ENCODE assay signal across 17 cellular contexts in the genomic region with DNA sequence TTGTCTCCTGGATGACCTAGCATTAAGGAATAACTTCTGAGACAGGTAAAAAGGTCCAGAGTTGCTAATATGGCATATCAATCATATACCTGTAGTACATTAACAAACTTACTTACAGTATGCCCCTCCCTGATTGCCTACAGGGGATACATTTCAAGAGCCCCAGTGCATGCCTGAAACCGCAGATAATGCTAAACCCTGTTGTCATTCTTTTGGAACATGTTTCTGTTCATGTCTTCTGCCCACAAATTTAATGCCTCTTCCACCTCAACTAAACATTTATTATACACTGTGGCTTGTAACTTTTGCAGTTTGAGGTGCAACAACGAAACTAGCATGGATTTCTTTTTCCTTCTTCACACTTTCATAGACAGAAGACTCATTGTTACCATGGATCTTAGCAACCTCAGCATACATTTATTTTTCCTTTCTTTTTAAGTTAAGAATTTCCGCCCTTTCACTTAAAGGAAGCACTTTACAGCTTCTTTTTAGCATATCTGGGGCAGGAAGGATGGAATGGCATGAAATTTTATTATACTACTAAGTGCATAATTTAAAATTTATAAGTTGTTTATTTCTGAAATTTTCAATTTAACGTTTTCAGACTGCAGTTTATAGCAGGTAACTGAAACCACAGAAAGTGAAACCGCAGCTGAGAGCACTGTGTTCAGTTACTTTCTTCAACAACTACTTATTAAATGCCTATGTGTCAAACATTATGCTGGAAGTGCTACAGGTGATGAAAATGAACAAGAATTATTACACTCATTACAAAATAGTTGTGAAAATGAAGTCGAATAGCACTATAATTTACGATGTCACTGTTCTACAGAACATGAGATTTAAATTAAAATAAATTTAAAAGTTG. TPM values are rescaled to one million over a fixed set of nuclear protein-coding genes. Genes with fewer than 3 reads are reported as not detected.
DNase-seq lines count a peak whose midpoint lies in the region; ATAC-seq, FAIRE-seq and TF ChIP-seq lines count a peak whose summit lies in the region.
"Had no signal": no experiment of that assay in that cellular context is flagged by ENCODE, and none has a peak within 500 bp of the region (broad histone marks: within the 10 kb centered on the region; RNA-seq: fewer than 3 reads in every experiment).

No MANE protein-coding gene starts in this region.

- H3K27me3 Mint-ChIP-seq in activated CD4-positive, alpha-beta memory T cell treated with anti-CD3 and anti-CD28 coated beads for 36 hours: peaks cover 12% of the 10 kb centered on the region
- H3K27me3 Mint-ChIP-seq in effector memory CD8-positive, alpha-beta T cell: peaks cover 17 to 25% of the 10 kb centered on the region in 2 donors
- no peaks in the 10 kb centered on the region for H3K27me3 Mint-ChIP-seq in activated T-cell treated with anti-CD3 and anti-CD28 coated beads, Interleukin-2, amount 50 U/mL, for 72 hours (ENCODE audit: low read depth)

- TF ChIP-seq CTCF in HCT116 (IDR thresholded peaks at IDR 0.05 in 2 of 3, conservative IDR thresholded peaks at IDR 0.05 in 1 of 3; ENCODE audit: borderline replicate concordance in 1 of 3, insufficient read depth in 1 of 3, low read depth in 2 of 3, low read length in 2 of 3): no peak
- TF ChIP-seq CTCF in GM12878 (IDR thresholded peaks at IDR 0.05 in 2 of 3, conservative IDR thresholded peaks at IDR 0.05 in 1 of 3; ENCODE audit: control insufficient read depth in 2 of 3, extremely low read depth in 1 of 3, insufficient read depth in 1 of 3, low read depth in 3 of 3, low read length in 3 of 3): no peak

- H3K36me3 ChIP-seq in HCT116 (ENCODE audit: control insufficient read depth in 1 of 2, insufficient read depth in 2 of 2, low read length in 2 of 2): no peaks in the 10 kb centered on the region
- H3K36me3 ChIP-seq in GM12878 (ENCODE audit: control insufficient read depth in 2 of 2, insufficient read depth in 2 of 2, low read length in 1 of 2): no peaks in the 10 kb centered on the region

- no peaks in the 10 kb centered on the region for H3K4me1 ChIP-seq in HCT116 (ENCODE audit: control insufficient read depth in 1 of 2, insufficient read depth in 2 of 2, low read length in 2 of 2)
- H3K4me1 ChIP-seq in GM12878 (ENCODE audit: control insufficient read depth, insufficient read depth, low read length): no peaks in the 10 kb centered on the region
- H3K4me1 ChIP-seq: testis had no signal

- POLR2A ChIA-PET in HCT116 (lab: Charles Lee): no interaction called here
- POLR2A ChIA-PET in GM12878 (lab: Charles Lee): no interaction called here
- POLR2A ChIA-PET in activated CD4-positive, alpha-beta memory T cell treated with anti-CD3 and anti-CD28 coated beads for 36 hours (lab: Charles Lee): no interaction called here

- no peak for FAIRE-seq in GM12878 (lab: Jason Lieb, UNC)

- no peaks in the 10 kb centered on the region for H3K36me3 Mint-ChIP-seq in activated CD4-positive, alpha-beta memory T cell treated with anti-CD3 and anti-CD28 coated beads for 36 hours
- no peaks in the 10 kb centered on the region for H3K36me3 Mint-ChIP-seq in effector memory CD8-positive, alpha-beta T cell (ENCODE audit: insufficient read depth)
- H3K36me3 Mint-ChIP-seq in activated T-cell treated with anti-CD3 and anti-CD28 coated beads, Interleukin-2, amount 50 U/mL, for 72 hours (ENCODE audit: insufficient read depth in 2 of 2): no peaks in the 10 kb centered on the region

- in situ Hi-C loops in GM12878 (cut with MboI): no loop called here

- H3K9me3 ChIP-seq in HCT116 (ENCODE audit: control insufficient read depth in 1 of 2, insufficient read depth in 1 of 2, low read depth in 1 of 2, low read length in 2 of 2) (no peaks in the 10 kb centered on the region), GM12878 (replicated peaks; ENCODE audit: control insufficient read depth, insufficient read depth, low read length) (no peaks in the 10 kb centered on the region)
- H3K9me3 ChIP-seq: testis had no signal

- BruUV-seq in HCT116 (replicated peaks; lab: Mats Ljungman, UMichigan) (no TSS peak), GM12878 (replicated peaks; lab: Mats Ljungman, UMichigan) (no TSS peak)

- TF ChIP-seq POLR2A in HCT116 (IDR thresholded peaks at IDR 0.05; ENCODE audit: borderline replicate concordance, extremely low read depth, insufficient read depth, insufficient read length) (no peak), GM12878 (IDR thresholded peaks at IDR 0.05; ENCODE audit: low read depth, low read length) (no peak)

- H3K27ac Mint-ChIP-seq in activated CD4-positive, alpha-beta memory T cell treated with anti-CD3 and anti-CD28 coated beads for 36 hours: no peak overlapping the region
- H3K27ac Mint-ChIP-seq in effector memory CD8-positive, alpha-beta T cell: no peak overlapping the region
- H3K27ac Mint-ChIP-seq in activated T-cell treated with anti-CD3 and anti-CD28 coated beads, Interleukin-2, amount 50 U/mL, for 72 hours: no peak overlapping the region
- H3K27ac Mint-ChIP-seq: activated naive CD4-positive, alpha-beta T cell treated with anti-CD3 and anti-CD28 coated beads for 36 hours had no signal

- ATAC-seq in GM19025 (IDR thresholded peaks at IDR 0.05; ENCODE audit: low read depth, unreplicated experiment) (peak; percentile 85), HCT116 (no peak), HG03439 (IDR thresholded peaks at IDR 0.05; ENCODE audit: unreplicated experiment) (peak; percentile 74), GM12878 (peak; percentile 69)
- no peak for ATAC-seq in effector memory CD8-positive, alpha-beta T cell (replicated peaks)
- ATAC-seq in activated T-cell treated with anti-CD3 and anti-CD28 coated beads, Interleukin-2, amount 50 U/mL, for 72 hours (replicated peaks in 1 of 2): no peak

- RAD21 ChIA-PET in HCT116 (lab: Charles Lee; ENCODE audit: low non-redundant PET in 1 of 2, low total read pairs in 2 of 2, uncharacterized antibody in 2 of 2, unreplicated experiment in 2 of 2) (no interaction called here), GM12878 (lab: Charles Lee; ENCODE audit: unreplicated experiment) (interaction anchor here (1.6 kb wide), 1 partner anchor 30 kb away, joined by 3 read pairs; no protein-coding TSS in a partner anchor)

- H3K79me2 ChIP-seq in HCT116 (ENCODE audit: insufficient read depth, low read length) (no peaks in the 10 kb centered on the region), GM12878 (ENCODE audit: control insufficient read depth, insufficient read depth, low read length) (no peaks in the 10 kb centered on the region)

- TF ChIP-seq EP300 in GM12878 (IDR thresholded peaks at IDR 0.05; ENCODE audit: borderline replicate concordance in 1 of 2, control insufficient read depth in 1 of 2, low read depth in 2 of 2, low read length in 2 of 2): no peak

- H3K27ac ChIP-seq in HCT116 (ENCODE audit: low read depth, low read length) (no peak overlapping the region), GM12878 (ENCODE audit: control insufficient read depth, insufficient read depth) (no peak overlapping the region)
- H3K27ac ChIP-seq: C4-2B, testis had no signal

- H3K4me3 ChIP-seq in HCT116 (replicated peaks in 1 of 2; ENCODE audit: low read depth in 1 of 2, low read length in 2 of 2): no peak overlapping the region
- 0 out of 2 replicates have a peak overlapping the region, but pooled peaks have one; percentile 1 for H3K4me3 ChIP-seq in GM12878
- H3K4me3 ChIP-seq: testis had no signal

- H3K27me3 ChIP-seq in HCT116 (ENCODE audit: insufficient read depth, low read length): no peaks in the 10 kb centered on the region
- H3K27me3 ChIP-seq in GM12878 (replicated peaks in 1 of 2; ENCODE audit: control insufficient read depth in 2 of 2, insufficient read depth in 2 of 2, low read length in 1 of 2): no peaks in the 10 kb centered on the region
- H3K27me3 ChIP-seq: testis had no signal

- H3K4me3 Mint-ChIP-seq in activated CD4-positive, alpha-beta memory T cell treated with anti-CD3 and anti-CD28 coated beads for 36 hours: no peak overlapping the region
- no peak overlapping the region for H3K4me3 Mint-ChIP-seq in effector memory CD8-positive, alpha-beta T cell
- no peak overlapping the region for H3K4me3 Mint-ChIP-seq in activated T-cell treated with anti-CD3 and anti-CD28 coated beads, Interleukin-2, amount 50 U/mL, for 72 hours
- H3K4me3 Mint-ChIP-seq: activated naive CD4-positive, alpha-beta T cell treated with anti-CD3 and anti-CD28 coated beads for 36 hours; neural crest cell had no signal

- H3K4me2 ChIP-seq in HCT116 (ENCODE audit: low read length): no peak overlapping the region
- peak overlapping the region; percentile 50 for H3K4me2 ChIP-seq in GM12878 (ENCODE audit: control insufficient read depth, insufficient read depth)

- no peaks in the 10 kb centered on the region for H3K9me3 Mint-ChIP-seq in activated CD4-positive, alpha-beta memory T cell treated with anti-CD3 and anti-CD28 coated beads for 36 hours
- H3K9me3 Mint-ChIP-seq in effector memory CD8-positive, alpha-beta T cell: no peaks in the 10 kb centered on the region
- H3K9me3 Mint-ChIP-seq in activated T-cell treated with anti-CD3 and anti-CD28 coated beads, Interleukin-2, amount 50 U/mL, for 72 hours: no peaks in the 10 kb centered on the region
- H3K9me3 Mint-ChIP-seq: activated naive CD4-positive, alpha-beta T cell treated with anti-CD3 and anti-CD28 coated beads for 36 hours; neural crest cell had no signal

- H3K4me1 Mint-ChIP-seq in activated CD4-positive, alpha-beta memory T cell treated with anti-CD3 and anti-CD28 coated beads for 36 hours (ENCODE audit: low read depth): peaks cover 3% of the 10 kb centered on the region
- no peaks in the 10 kb centered on the region for H3K4me1 Mint-ChIP-seq in effector memory CD8-positive, alpha-beta T cell (ENCODE audit: low read depth in 2 of 2)
- no peaks in the 10 kb centered on the region for H3K4me1 Mint-ChIP-seq in activated T-cell treated with anti-CD3 and anti-CD28 coated beads, Interleukin-2, amount 50 U/mL, for 72 hours (ENCODE audit: low read depth)

- no peaks in the 10 kb centered on the region for H3K9me2 ChIP-seq in HCT116 (ENCODE audit: insufficient read depth)

- H3K9ac ChIP-seq in HCT116 (ENCODE audit: low read length): no peak overlapping the region
- H3K9ac ChIP-seq in GM12878 (ENCODE audit: control insufficient read depth, insufficient read depth, low read length): no peak overlapping the region

- intact Hi-C loops in HCT116 (cut with micrococcal nuclease): no loop called here
- intact Hi-C loops in GM12878 (cut with micrococcal nuclease; ENCODE audit: unreplicated experiment): no loop called here
- intact Hi-C loops in activated CD4-positive, alpha-beta memory T cell treated with anti-CD3 and anti-CD28 coated beads for 36 hours (cut with micrococcal nuclease): no loop called here

- H4K20me1 ChIP-seq in HCT116 (ENCODE audit: insufficient read depth) (no peaks in the 10 kb centered on the region), GM12878 (ENCODE audit: control insufficient read depth, insufficient read depth) (no peaks in the 10 kb centered on the region)

- 20% methylated on average over 7 of the region's 7 CpGs for WGBS in GM12878 (ENCODE audit: insufficient coverage, insufficient replicate concordance, low lambda C conversion rate, missing lambda C conversion rate)

- no peak for DNase-seq in HCT116 (ENCODE audit: low read depth, low spot score)
- no peak for DNase-seq in GM12878 (ENCODE audit: low read depth, low spot score)
- no peak for DNase-seq in activated CD4-positive, alpha-beta memory T cell treated with anti-CD3 and anti-CD28 coated beads for 36 hours
- DNase-seq in effector memory CD8-positive, alpha-beta T cell: no peak
- no peak for DNase-seq in NCI-H1105 treated with DMSO at 0.1 percent for 48 hours (lab: John Stamatoyannopoulos, UW)
- DNase-seq in activated T-cell treated with anti-CD3 and anti-CD28 coated beads, Interleukin-2, amount 50 U/mL, for 72 hours: no peak
- DNase-seq: activated naive CD4-positive, alpha-beta T cell treated with anti-CD3 and anti-CD28 coated beads for 36 hours; GF-D8; hypothalamus; KG1; testis had no signal

- SMC1A ChIA-PET in GM12878 (lab: Charles Lee; ENCODE audit: uncharacterized antibody, unreplicated experiment): interaction anchor here (0.8 kb wide), 2 partner anchors 21 to 102 kb away, joined by 3 read pairs; no protein-coding TSS in a partner anchor

- no peak for TF ChIP-seq RAD21 in HCT116 (IDR thresholded peaks at IDR 0.05; ENCODE audit: low read depth)
- TF ChIP-seq RAD21 in GM12878 (IDR thresholded peaks at IDR 0.05; ENCODE audit: insufficient read depth, low read depth, low read length): no peak

- H2AFZ ChIP-seq in HCT116 (ENCODE audit: low read depth, low read length, poor library complexity, severe bottlenecking) (peak overlapping the region; percentile 71), GM12878 (ENCODE audit: control insufficient read depth, low read depth, low read length) (peak overlapping the region; percentile 63)

- CTCF ChIA-PET in HCT116 (lab: Charles Lee): no interaction called here
- CTCF ChIA-PET in GM12878 (lab: Yijun Ruan, JAX): no interaction called here
- CTCF ChIA-PET in activated CD4-positive, alpha-beta memory T cell treated with anti-CD3 and anti-CD28 coated beads for 36 hours (lab: Charles Lee): no interaction called here

RNA-seq across cellular contexts. Expression of a gene that starts 25.3 kb away (rescaled TPM):
- total RNA-seq in HCT116 (2021; ENCODE audit: unreplicated experiment) (not detected), GM12878 (2014; rRNA removed) (not detected in 2 replicates), GM12878 (2014; rRNA removed; fragmentation: Illumina TruSeq; extraction: Trizol) (not detected in 2 replicates), GM12878 (2021) (not detected in 2 replicates)
- polyA plus RNA-seq in HCT116 (2012): not detected in 2 replicates
- total RNA-seq in GM12878 (2013; cell fraction: nucleolus; rRNA removed): not detected in 2 replicates
- not detected for polyA plus RNA-seq in GM12878 (2011; ENCODE audit: low read depth)
- polyA plus RNA-seq in GM12878 (2011; rRNA removed) (0.10 TPM in 1 of 2 replicates, not detected in the other), GM12878 (2014; fragmentation: Illumina TruSeq; extraction: Trizol) (not detected in 2 replicates), GM12878 (2014; fragmentation: Nextera tagmentation; extraction: Ambion mirVana) (under 1 TPM in 1 of 2 experiments, not detected in 1; 0.06 TPM), GM12878 (2014; rRNA removed) (not detected in 2 replicates), GM12878 (2016; fragmentation: Nextera tagmentation; extraction: Ambion mirVana) (not detected)
- not detected in 2 replicates for polyA plus RNA-seq in GM12878 (2011; cell fraction: cytosol; rRNA removed)
- 0.12 and 0.19 TPM in 2 replicates for polyA plus RNA-seq in GM12878 (2011; cell fraction: nucleus; rRNA removed)
- polyA plus RNA-seq in GM12878 (2012): not detected in 2 replicates
- not detected in 2 replicates for polyA minus RNA-seq in GM12878 (2011; rRNA and poly(A)+ RNA removed)
- polyA minus RNA-seq in GM12878 (2011; cell fraction: cytosol; rRNA and poly(A)+ RNA removed): not detected in 2 replicates
- polyA minus RNA-seq in GM12878 (2011; cell fraction: nucleus; rRNA and poly(A)+ RNA removed): not detected in 2 replicates
- not detected for total RNA-seq in activated CD4-positive, alpha-beta memory T cell treated with anti-CD3 and anti-CD28 coated beads for 36 hours
- total RNA-seq in activated T-cell treated with anti-CD3 and anti-CD28 coated beads, Interleukin-2, amount 50 U/mL, for 72 hours: not detected
- total RNA-seq: activated naive CD4-positive, alpha-beta T cell treated with anti-CD3 and anti-CD28 coated beads for 36 hours; cardiac septum; neural crest cell; skeletal muscle tissue had no signal

Comparison
In these comparisons a context has a peak if more than half of its experiments do, and no peak if none do; other contexts are left out.
1. ATAC-seq: peak in GM19025 (single experiment), HG03439 (single experiment) and GM12878 (single experiment); none in HCT116 (single experiment), effector memory CD8-positive, alpha-beta T cell (single experiment) and activated T-cell treated with anti-CD3 and anti-CD28 coated beads, Interleukin-2, amount 50 U/mL, for 72 hours (0 of 2).